Comparison of ENCODE assay signal across 1 cellular context in genomic region chr17:79992657-79993389, GRCh38.
A peak's percentile ranks its signal among the peaks of the same experiment; 100 is the strongest.
TF ChIP-seq lines count a peak whose summit lies in the region.

No MANE protein-coding gene starts in this region.

TF ChIP-seq in HepG2, 621 proteins besides CTCF, POLR2A, EP300 and RAD21 (continued from another document and continues in another):
- no peak; the same call in 1 of the 2 replicates for TF ChIP-seq MLXIP (CRISPR knock-in tag; IDR thresholded peaks at IDR 0.05; ENCODE audit: borderline replicate concordance)
- no peak for TF ChIP-seq ZFP90 (CRISPR knock-in tag; IDR thresholded peaks at IDR 0.05; ENCODE audit: borderline replicate concordance)
- TF ChIP-seq, protein P1, sequence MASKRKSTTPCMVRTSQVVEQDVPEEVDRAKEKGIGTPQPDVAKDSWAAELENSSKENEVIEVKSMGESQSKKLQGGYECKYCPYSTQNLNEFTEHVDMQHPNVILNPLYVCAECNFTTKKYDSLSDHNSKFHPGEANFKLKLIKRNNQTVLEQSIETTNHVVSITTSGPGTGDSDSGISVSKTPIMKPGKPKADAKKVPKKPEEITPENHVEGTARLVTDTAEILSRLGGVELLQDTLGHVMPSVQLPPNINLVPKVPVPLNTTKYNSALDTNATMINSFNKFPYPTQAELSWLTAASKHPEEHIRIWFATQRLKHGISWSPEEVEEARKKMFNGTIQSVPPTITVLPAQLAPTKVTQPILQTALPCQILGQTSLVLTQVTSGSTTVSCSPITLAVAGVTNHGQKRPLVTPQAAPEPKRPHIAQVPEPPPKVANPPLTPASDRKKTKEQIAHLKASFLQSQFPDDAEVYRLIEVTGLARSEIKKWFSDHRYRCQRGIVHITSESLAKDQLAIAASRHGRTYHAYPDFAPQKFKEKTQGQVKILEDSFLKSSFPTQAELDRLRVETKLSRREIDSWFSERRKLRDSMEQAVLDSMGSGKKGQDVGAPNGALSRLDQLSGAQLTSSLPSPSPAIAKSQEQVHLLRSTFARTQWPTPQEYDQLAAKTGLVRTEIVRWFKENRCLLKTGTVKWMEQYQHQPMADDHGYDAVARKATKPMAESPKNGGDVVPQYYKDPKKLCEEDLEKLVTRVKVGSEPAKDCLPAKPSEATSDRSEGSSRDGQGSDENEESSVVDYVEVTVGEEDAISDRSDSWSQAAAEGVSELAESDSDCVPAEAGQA (IDR thresholded peaks at IDR 0.05; ENCODE audit: low read depth): 0 out of 2 replicates have a peak, but pooled peaks have one; percentile 28
- TF ChIP-seq, protein P1 (CRISPR knock-in tag; IDR thresholded peaks at IDR 0.05; ENCODE audit: borderline replicate concordance): no peak
- TF ChIP-seq ZNF382 (CRISPR knock-in tag; IDR thresholded peaks at IDR 0.05; ENCODE audit: borderline replicate concordance): no peak
- TF ChIP-seq, protein P2, sequence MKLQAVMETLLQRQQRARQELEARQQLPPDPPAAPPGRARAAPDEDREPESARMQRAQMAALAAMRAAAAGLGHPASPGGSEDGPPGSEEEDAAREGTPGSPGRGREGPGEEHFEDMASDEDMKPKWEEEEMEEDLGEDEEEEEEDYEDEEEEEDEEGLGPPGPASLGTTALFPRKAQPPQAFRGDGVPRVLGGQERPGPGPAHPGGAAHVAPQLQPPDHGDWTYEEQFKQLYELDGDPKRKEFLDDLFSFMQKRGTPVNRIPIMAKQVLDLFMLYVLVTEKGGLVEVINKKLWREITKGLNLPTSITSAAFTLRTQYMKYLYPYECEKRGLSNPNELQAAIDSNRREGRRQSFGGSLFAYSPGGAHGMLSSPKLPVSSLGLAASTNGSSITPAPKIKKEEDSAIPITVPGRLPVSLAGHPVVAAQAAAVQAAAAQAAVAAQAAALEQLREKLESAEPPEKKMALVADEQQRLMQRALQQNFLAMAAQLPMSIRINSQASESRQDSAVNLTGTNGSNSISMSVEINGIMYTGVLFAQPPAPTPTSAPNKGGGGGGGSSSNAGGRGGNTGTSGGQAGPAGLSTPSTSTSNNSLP (IDR thresholded peaks at IDR 0.05; ENCODE audit: low read depth, low read length): peak; percentile 3; the same call in 1 of the 2 replicates
- TF ChIP-seq ZSCAN25 (CRISPR knock-in tag; IDR thresholded peaks at IDR 0.05): peak; percentile 25; the same call in 1 of the 2 replicates
- peak; percentile 5; the same call in 1 of the 2 replicates for TF ChIP-seq ZBTB34 (CRISPR knock-in tag; IDR thresholded peaks at IDR 0.05)
- peak; percentile 87 for TF ChIP-seq HOXA9 (CRISPR knock-in tag; IDR thresholded peaks at IDR 0.05; ENCODE audit: borderline replicate concordance)
- TF ChIP-seq ZNF75D (CRISPR knock-in tag; IDR thresholded peaks at IDR 0.05; ENCODE audit: borderline replicate concordance): no peak
- TF ChIP-seq MLX (CRISPR knock-in tag; IDR thresholded peaks at IDR 0.05): 0 out of 2 replicates have a peak, but pooled peaks have one; percentile 2
- TF ChIP-seq HHEX (CRISPR knock-in tag; IDR thresholded peaks at IDR 0.05): no peak; the same call in 1 of the 2 replicates
- TF ChIP-seq AGO2 (optimal IDR thresholded peaks at IDR 0.05; ENCODE audit: low read depth, low read length): peak; percentile 74
- TF ChIP-seq ZSCAN21 (CRISPR knock-in tag; IDR thresholded peaks at IDR 0.05; ENCODE audit: borderline replicate concordance): peak; percentile 53; the same call in 1 of the 2 replicates
- TF ChIP-seq BCL3 (CRISPR knock-in tag; IDR thresholded peaks at IDR 0.05): 0 out of 2 replicates have a peak, but pooled peaks have one; percentile 11
- TF ChIP-seq ZNF660 (CRISPR knock-in tag; IDR thresholded peaks at IDR 0.05; ENCODE audit: borderline replicate concordance, low read depth): no peak
- TF ChIP-seq, protein P3, sequence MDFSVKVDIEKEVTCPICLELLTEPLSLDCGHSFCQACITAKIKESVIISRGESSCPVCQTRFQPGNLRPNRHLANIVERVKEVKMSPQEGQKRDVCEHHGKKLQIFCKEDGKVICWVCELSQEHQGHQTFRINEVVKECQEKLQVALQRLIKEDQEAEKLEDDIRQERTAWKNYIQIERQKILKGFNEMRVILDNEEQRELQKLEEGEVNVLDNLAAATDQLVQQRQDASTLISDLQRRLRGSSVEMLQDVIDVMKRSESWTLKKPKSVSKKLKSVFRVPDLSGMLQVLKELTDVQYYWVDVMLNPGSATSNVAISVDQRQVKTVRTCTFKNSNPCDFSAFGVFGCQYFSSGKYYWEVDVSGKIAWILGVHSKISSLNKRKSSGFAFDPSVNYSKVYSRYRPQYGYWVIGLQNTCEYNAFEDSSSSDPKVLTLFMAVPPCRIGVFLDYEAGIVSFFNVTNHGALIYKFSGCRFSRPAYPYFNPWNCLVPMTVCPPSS (IDR thresholded peaks at IDR 0.05): no peak
- TF ChIP-seq ZNF274 (CRISPR knock-in tag; IDR thresholded peaks at IDR 0.05): peak; percentile 28; the same call in 1 of the 2 replicates
- no peak for TF ChIP-seq ZNF296 (CRISPR knock-in tag; conservative IDR thresholded peaks at IDR 0.05)
- peak; percentile 56 for TF ChIP-seq SRSF4 (IDR thresholded peaks at IDR 0.05; ENCODE audit: low read depth, low read length, poor library complexity, severe bottlenecking)
- TF ChIP-seq ZC3H13 (CRISPR knock-in tag; IDR thresholded peaks at IDR 0.05): peak; percentile 47; the same call in 1 of the 2 replicates
- peak; percentile 72; the same call in 1 of the 2 replicates for TF ChIP-seq MEIS1 (CRISPR knock-in tag; IDR thresholded peaks at IDR 0.05; ENCODE audit: borderline replicate concordance)
- TF ChIP-seq, protein P4, sequence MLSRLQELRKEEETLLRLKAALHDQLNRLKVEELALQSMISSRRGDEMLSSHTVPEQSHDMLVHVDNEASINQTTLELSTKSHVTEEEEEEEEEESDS (CRISPR knock-in tag; IDR thresholded peaks at IDR 0.05; ENCODE audit: borderline replicate concordance): peak; percentile 37; the same call in 1 of the 2 replicates
- TF ChIP-seq ZNF567 (CRISPR knock-in tag; IDR thresholded peaks at IDR 0.05; ENCODE audit: borderline replicate concordance): 0 out of 2 replicates have a peak, but pooled peaks have one; percentile 57
- 0 out of 2 replicates have a peak, but pooled peaks have one; percentile 22 for TF ChIP-seq ZFX (CRISPR knock-in tag; IDR thresholded peaks at IDR 0.05; ENCODE audit: low read depth)
- no peak for TF ChIP-seq LCORL (IDR thresholded peaks at IDR 0.05)
- 0 out of 2 replicates have a peak, but pooled peaks have one; percentile 4 for TF ChIP-seq LCORL (CRISPR knock-in tag; IDR thresholded peaks at IDR 0.05)
- TF ChIP-seq CENPT (CRISPR knock-in tag; IDR thresholded peaks at IDR 0.05; ENCODE audit: low read depth): 0 out of 2 replicates have a peak, but pooled peaks have one; percentile 34
- TF ChIP-seq TRAFD1 (CRISPR knock-in tag; IDR thresholded peaks at IDR 0.05; ENCODE audit: borderline replicate concordance): no peak; the same call in none of the 2 replicates
- TF ChIP-seq ZNF367 (CRISPR knock-in tag; IDR thresholded peaks at IDR 0.05; ENCODE audit: borderline replicate concordance): 0 out of 2 replicates have a peak, but pooled peaks have one; percentile 1
- TF ChIP-seq BRD4 (CRISPR knock-in tag; IDR thresholded peaks at IDR 0.05): no peak; the same call in none of the 2 replicates
- TF ChIP-seq ARID2 (CRISPR knock-in tag; IDR thresholded peaks at IDR 0.05; ENCODE audit: borderline replicate concordance): peak; percentile 27; the same call in 1 of the 2 replicates
- TF ChIP-seq, protein P5, sequence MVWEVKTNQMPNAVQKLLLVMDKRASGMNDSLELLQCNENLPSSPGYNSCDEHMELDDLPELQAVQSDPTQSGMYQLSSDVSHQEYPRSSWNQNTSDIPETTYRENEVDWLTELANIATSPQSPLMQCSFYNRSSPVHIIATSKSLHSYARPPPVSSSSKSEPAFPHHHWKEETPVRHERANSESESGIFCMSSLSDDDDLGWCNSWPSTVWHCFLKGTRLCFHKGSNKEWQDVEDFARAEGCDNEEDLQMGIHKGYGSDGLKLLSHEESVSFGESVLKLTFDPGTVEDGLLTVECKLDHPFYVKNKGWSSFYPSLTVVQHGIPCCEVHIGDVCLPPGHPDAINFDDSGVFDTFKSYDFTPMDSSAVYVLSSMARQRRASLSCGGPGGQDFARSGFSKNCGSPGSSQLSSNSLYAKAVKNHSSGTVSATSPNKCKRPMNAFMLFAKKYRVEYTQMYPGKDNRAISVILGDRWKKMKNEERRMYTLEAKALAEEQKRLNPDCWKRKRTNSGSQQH (CRISPR knock-in tag; IDR thresholded peaks at IDR 0.05; ENCODE audit: low read depth): peak; percentile 33; the same call in 1 of the 2 replicates
- 0 out of 2 replicates have a peak, but pooled peaks have one; percentile 55 for TF ChIP-seq ZNF225 (CRISPR knock-in tag; IDR thresholded peaks at IDR 0.05)
- TF ChIP-seq ZFP82 (CRISPR knock-in tag; IDR thresholded peaks at IDR 0.05; ENCODE audit: borderline replicate concordance): peak; percentile 10; the same call in 1 of the 2 replicates
- TF ChIP-seq MEIS2 (CRISPR knock-in tag; IDR thresholded peaks at IDR 0.05): 0 out of 2 replicates have a peak, but pooled peaks have one; percentile 15
- TF ChIP-seq GATAD2A (CRISPR knock-in tag; IDR thresholded peaks at IDR 0.05): 0 out of 2 replicates have a peak, but pooled peaks have one; percentile 35
- no peak for TF ChIP-seq ATF7-NPFF (CRISPR knock-in tag; IDR thresholded peaks at IDR 0.05; ENCODE audit: low read depth)
- peak; percentile 55; the same call in 1 of the 2 replicates for TF ChIP-seq ZNF572 (CRISPR knock-in tag; IDR thresholded peaks at IDR 0.05)
- no peak for TF ChIP-seq MAF1 (CRISPR knock-in tag; IDR thresholded peaks at IDR 0.05; ENCODE audit: borderline replicate concordance)
